ENCODE assay signal across 9 cellular contexts in the genomic region with DNA sequence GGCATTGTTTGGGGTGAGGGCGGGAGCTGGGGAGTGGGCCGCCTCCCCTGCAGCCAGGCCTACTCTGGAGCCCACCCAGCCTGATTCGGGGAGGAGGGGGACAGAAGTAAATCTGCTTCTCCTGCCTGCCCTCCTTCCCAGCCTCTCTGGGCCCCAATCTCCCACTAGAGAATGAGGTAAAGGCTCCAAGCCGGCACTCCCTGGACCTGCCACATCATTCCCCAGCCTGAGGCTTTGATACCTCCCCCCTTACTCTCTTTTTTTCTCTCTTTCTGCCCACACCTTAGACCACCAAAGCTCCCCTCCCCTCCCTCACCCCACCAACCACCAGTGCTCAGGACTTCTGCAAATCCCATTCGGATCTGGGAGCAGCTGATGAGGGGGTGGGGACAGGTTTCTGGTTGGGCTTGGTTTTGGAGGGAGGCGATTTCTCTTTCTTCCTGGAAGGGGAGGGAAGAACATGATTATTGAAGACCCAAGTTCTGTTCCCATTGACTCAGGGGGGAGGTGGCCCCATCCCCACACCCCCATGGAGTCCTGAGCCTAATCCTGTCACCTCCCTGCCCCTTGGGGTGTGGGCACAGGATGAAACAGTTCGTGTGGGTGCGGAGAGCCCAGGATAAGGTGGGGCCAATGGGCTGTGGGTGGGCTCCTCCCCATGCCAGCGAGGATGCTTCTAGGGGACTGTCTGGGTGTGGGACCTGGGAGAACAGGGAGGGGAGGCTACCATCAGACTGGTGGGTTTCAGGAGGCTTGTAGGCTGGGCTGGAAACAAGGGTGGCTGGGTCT. TPM values are rescaled to one million over a fixed set of nuclear protein-coding genes. Genes with fewer than 3 reads are reported as not detected.
DNase-seq lines count a peak whose midpoint lies in the region; ATAC-seq, FAIRE-seq and TF ChIP-seq lines count a peak whose summit lies in the region.
"Had no signal": no experiment of that assay in that cellular context is flagged by ENCODE, and none has a peak within 500 bp of the region (broad histone marks: within the 10 kb centered on the region; RNA-seq: fewer than 3 reads in every experiment).

No MANE protein-coding gene starts in this region.

- H3K36me3 ChIP-seq in gastrocnemius medialis: no peaks in the 10 kb centered on the region

- no peaks in the 10 kb centered on the region for H3K9me3 Mint-ChIP-seq in T-helper 2 cell treated with Interferon-gamma antibody and Interleukin-4, amounts not matched to agents 5 μg/mL and 100 μg/mL, for 36 hours
- H3K9me3 Mint-ChIP-seq in glutamatergic neuron (ENCODE audit: unreplicated experiment): peaks cover 3% of the 10 kb centered on the region

- H3K4me1 ChIP-seq in gastrocnemius medialis: peaks cover 59 to 65% of the 10 kb centered on the region in 2 donors

- intact Hi-C loops in gastrocnemius medialis (cut with DNase I; ENCODE audit: low total_unique reads): no loop called here

- H3K4me1 Mint-ChIP-seq in T-helper 2 cell treated with Interferon-gamma antibody and Interleukin-4, amounts not matched to agents 5 μg/mL and 100 μg/mL, for 36 hours (ENCODE audit: low read depth): peaks cover 56% of the 10 kb centered on the region
- H3K4me1 Mint-ChIP-seq in glutamatergic neuron (ENCODE audit: low read depth, unreplicated experiment): peaks cover 32% of the 10 kb centered on the region

- H3K36me3 Mint-ChIP-seq in T-helper 2 cell treated with Interferon-gamma antibody and Interleukin-4, amounts not matched to agents 5 μg/mL and 100 μg/mL, for 36 hours (ENCODE audit: low read depth): peaks cover 42% of the 10 kb centered on the region
- no peaks in the 10 kb centered on the region for H3K36me3 Mint-ChIP-seq in glutamatergic neuron (ENCODE audit: unreplicated experiment)

- no peak for FAIRE-seq in RCC 7860 (lab: Jason Lieb, UNC)
- FAIRE-seq: G401.6 had no signal

- peak overlapping the region; percentile 96 to 100 (median 99) for H3K27ac ChIP-seq in gastrocnemius medialis

- no peak for ATAC-seq in gastrocnemius medialis

- TF ChIP-seq CTCF in glutamatergic neuron (IDR thresholded peaks at IDR 0.05; ENCODE audit: partially characterized antibody, unreplicated experiment) (no peak), gastrocnemius medialis (IDR thresholded peaks at IDR 0.05 in 4 of 5, conservative IDR thresholded peaks at IDR 0.05 in 1 of 5) (no peak)

- in situ Hi-C loops in gastrocnemius medialis (cut with MboI; ENCODE audit: low sequenced_read_pairs in 4 of 4): loop anchor here in 1 of 4 donors (10.0 kb wide), 1 partner anchor 127 kb away; no protein-coding TSS in a partner anchor

- H3K27me3 Mint-ChIP-seq in T-helper 2 cell treated with Interferon-gamma antibody and Interleukin-4, amounts not matched to agents 5 μg/mL and 100 μg/mL, for 36 hours (ENCODE audit: low read depth): no peaks in the 10 kb centered on the region
- H3K27me3 Mint-ChIP-seq in glutamatergic neuron (ENCODE audit: unreplicated experiment): peaks cover 18% of the 10 kb centered on the region

- no peaks in the 10 kb centered on the region for H3K27me3 ChIP-seq in gastrocnemius medialis

- no peak for DNase-seq in T-helper 2 cell treated with Interferon-gamma antibody and Interleukin-4, amounts not matched to agents 5 μg/mL and 100 μg/mL, for 36 hours (ENCODE audit: low spot score)
- DNase-seq in T-helper 2 cell: no peak
- peak; percentile 60 for DNase-seq in activated CD8-positive, alpha-beta memory T cell treated with anti-CD3 and anti-CD28 coated beads, Interleukin-2, amount 50 U/mL, for 48 hours
- no peak for DNase-seq in glutamatergic neuron
- DNase-seq in gastrocnemius medialis: no peak
- DNase-seq in RCC 7860 (ENCODE audit: low spot score): no peak
- DNase-seq in activated effector memory CD4-positive, alpha-beta T cell treated with Interleukin-2 at 50 U/mL for 16 hours: no peak
- DNase-seq in NCI-H345 treated with DMSO at 0.1 percent for 48 hours (lab: John Stamatoyannopoulos, UW; ENCODE audit: unreplicated experiment): no peak

- H3K4me3 Mint-ChIP-seq in T-helper 2 cell treated with Interferon-gamma antibody and Interleukin-4, amounts not matched to agents 5 μg/mL and 100 μg/mL, for 36 hours: peak overlapping the region; percentile 82
- peak overlapping the region; percentile 87 for H3K4me3 Mint-ChIP-seq in glutamatergic neuron (ENCODE audit: unreplicated experiment)

- peak overlapping the region; percentile 91 for H3K27ac Mint-ChIP-seq in T-helper 2 cell treated with Interferon-gamma antibody and Interleukin-4, amounts not matched to agents 5 μg/mL and 100 μg/mL, for 36 hours
- H3K27ac Mint-ChIP-seq in glutamatergic neuron (ENCODE audit: unreplicated experiment): peak overlapping the region; percentile 75

- H3K4me3 ChIP-seq in gastrocnemius medialis: peak overlapping the region; percentile 77 to 99 (median 91)

- no peak for TF ChIP-seq POLR2A in gastrocnemius medialis (IDR thresholded peaks at IDR 0.05)

- H3K9me3 ChIP-seq in gastrocnemius medialis: no peaks in the 10 kb centered on the region

RNA-seq across cellular contexts. Expression of gene MAP7D1, which starts 1.3 kb away (rescaled TPM):
- 152 TPM for total RNA-seq in glutamatergic neuron (ENCODE audit: unreplicated experiment)
- total RNA-seq in gastrocnemius medialis: 100 to 1,000 TPM; 376 to 967 (median 474) TPM

RNA-seq across cellular contexts. Expression of gene TRAPPC3, which starts 8.0 kb away (rescaled TPM):
- total RNA-seq in glutamatergic neuron (ENCODE audit: unreplicated experiment): 30.0 TPM
- total RNA-seq in gastrocnemius medialis: 10 to 100 TPM; 57.5 to 72.4 (median 63.5) TPM

RNA-seq across cellular contexts. Expression of gene COL8A2, which starts 32.3 kb away (rescaled TPM):
- total RNA-seq in glutamatergic neuron (ENCODE audit: unreplicated experiment) (not detected), gastrocnemius medialis (1 to 10 TPM in 1 of 4 donors, under 1 TPM in 3; 0.61 to 1.6 (median 0.81) TPM)
